Comparison of ENCODE assay signal across 30 cellular contexts in genomic region chr10:63636812-63637211, GRCh38.
DNase-seq lines count a peak whose midpoint lies in the region; ATAC-seq and TF ChIP-seq lines count a peak whose summit lies in the region.
"Had no signal": no experiment of that assay in that cellular context is flagged by ENCODE, and none has a peak within 500 bp of the region (broad histone marks: within the 10 kb centered on the region; RNA-seq: fewer than 3 reads in every experiment).

No MANE protein-coding gene starts in this region.

- TF ChIP-seq CTCF in osteoblast (IDR thresholded peaks at IDR 0.05; ENCODE audit: extremely low read depth, low read depth, low read length): no peak

- H3K27me3 ChIP-seq in osteoblast (ENCODE audit: insufficient read depth, low read length): no peaks in the 10 kb centered on the region
- H3K27me3 ChIP-seq in effector memory CD4-positive, alpha-beta T cell (replicated peaks; ENCODE audit: control insufficient read depth, insufficient read depth, low read length, poor library complexity, severe bottlenecking): no peaks in the 10 kb centered on the region
- H3K27me3 ChIP-seq: foreskin keratinocyte, heart left ventricle, tibial artery had no signal

- H3K4me1 ChIP-seq in osteoblast (ENCODE audit: insufficient read depth, low read length): peaks cover 4% of the 10 kb centered on the region
- H3K4me1 ChIP-seq in effector memory CD4-positive, alpha-beta T cell (ENCODE audit: control insufficient read depth, insufficient read depth, low read length, poor library complexity, severe bottlenecking): no peaks in the 10 kb centered on the region

- no peaks in the 10 kb centered on the region for H3K36me3 ChIP-seq in osteoblast (ENCODE audit: insufficient read depth, low read length)
- no peaks in the 10 kb centered on the region for H3K36me3 ChIP-seq in effector memory CD4-positive, alpha-beta T cell (ENCODE audit: control insufficient read depth, insufficient read depth, low read length)
- H3K36me3 ChIP-seq: heart left ventricle, lower lobe of right lung, tibial artery had no signal

- no peaks in the 10 kb centered on the region for H4K20me1 ChIP-seq in osteoblast (ENCODE audit: insufficient read depth, low read length)

- peak; percentile 62 for ATAC-seq in GM18502 (IDR thresholded peaks at IDR 0.05; ENCODE audit: poor library complexity, unreplicated experiment)
- peak; percentile 55 for ATAC-seq in GM21360 (IDR thresholded peaks at IDR 0.05; ENCODE audit: unreplicated experiment)
- ATAC-seq in HG02884 (IDR thresholded peaks at IDR 0.05; ENCODE audit: unreplicated experiment): peak; percentile 61
- ATAC-seq in HG03442 (IDR thresholded peaks at IDR 0.05; ENCODE audit: unreplicated experiment): no peak
- ATAC-seq in GM18517 (IDR thresholded peaks at IDR 0.05; ENCODE audit: unreplicated experiment): no peak
- ATAC-seq: activated CD8-positive, alpha-beta T cell treated with anti-CD3 and anti-CD28 coated beads for 36 hours; esophagus mucosa; foreskin keratinocyte; heart left ventricle; lower lobe of right lung; stimulated activated naive CD8-positive, alpha-beta T cell treated with anti-CD3 and anti-CD28 coated beads, Interleukin-15, amount 100 ng/mL, for 72 hours had no signal

- H3K4me2 ChIP-seq in osteoblast (ENCODE audit: insufficient read depth, low read length): no peak overlapping the region
- H3K4me2 ChIP-seq: KMS-11 had no signal

- H3K4me3 ChIP-seq in osteoblast (ENCODE audit: insufficient read depth, low read length): no peak overlapping the region
- no peak overlapping the region for H3K4me3 ChIP-seq in effector memory CD4-positive, alpha-beta T cell (ENCODE audit: insufficient read depth, low read depth, low read length, poor library complexity, severe bottlenecking)
- H3K4me3 ChIP-seq: coronary artery, GM23248, heart left ventricle, lower lobe of right lung, tibial artery had no signal

- no peaks in the 10 kb centered on the region for H3K79me2 ChIP-seq in osteoblast (ENCODE audit: insufficient read depth, low read length)

- no peaks in the 10 kb centered on the region for H3K9me3 ChIP-seq in osteoblast (ENCODE audit: low read depth, low read length)
- no peaks in the 10 kb centered on the region for H3K9me3 ChIP-seq in effector memory CD4-positive, alpha-beta T cell (ENCODE audit: control insufficient read depth, low read length)
- H3K9me3 ChIP-seq: heart left ventricle, lower lobe of right lung, tibial artery had no signal

- peak overlapping the region; percentile 78 for H2AFZ ChIP-seq in osteoblast (ENCODE audit: low read length)
- H2AFZ ChIP-seq: GM23248 had no signal

- DNase-seq in osteoblast (ENCODE audit: insufficient read length, low spot score, missing footprints): no peak
- DNase-seq in effector memory CD4-positive, alpha-beta T cell: no peak
- no peak for DNase-seq in GDM1 (lab: John Stamatoyannopoulos, UW)
- DNase-seq: activated CD8-positive, alpha-beta T cell treated with anti-CD3 and anti-CD28 coated beads for 36 hours; activated naive CD8-positive, alpha-beta T cell treated with anti-CD3 and anti-CD28 coated beads for 36 hours; aorta; Calu3; DND-41; endodermal cell; foreskin keratinocyte; GM23248; heart left ventricle; lower lobe of right lung; MM.1S; NCI-H1417; NCI-H2081 treated with DMSO at 0.1 percent for 48 hours; NCI-H345; NCI-H748 treated with DMSO at 0.1 percent for 48 hours; stimulated activated naive CD8-positive, alpha-beta T cell treated with anti-CD3 and anti-CD28 coated beads, Interleukin-15, amount 100 ng/mL, for 72 hours; T-helper 1 cell; tibial artery had no signal

- H3K27ac ChIP-seq in osteoblast (ENCODE audit: low read depth, low read length): no peak overlapping the region
- no peak overlapping the region for H3K27ac ChIP-seq in effector memory CD4-positive, alpha-beta T cell (ENCODE audit: insufficient read depth, low read length, poor library complexity, severe bottlenecking)
- H3K27ac ChIP-seq: coronary artery, foreskin keratinocyte, GM23248, heart left ventricle, KMS-11, lower lobe of right lung, RWPE1, tibial artery had no signal

Comparison
In these comparisons a context has a peak if more than half of its experiments do, and no peak if none do; other contexts are left out.
1. ATAC-seq: peak in GM18502 (single experiment), GM21360 (single experiment) and HG02884 (single experiment); none in HG03442 (single experiment) and GM18517 (single experiment).